ENCODE assay signal across 12 cellular contexts in the genomic region with DNA sequence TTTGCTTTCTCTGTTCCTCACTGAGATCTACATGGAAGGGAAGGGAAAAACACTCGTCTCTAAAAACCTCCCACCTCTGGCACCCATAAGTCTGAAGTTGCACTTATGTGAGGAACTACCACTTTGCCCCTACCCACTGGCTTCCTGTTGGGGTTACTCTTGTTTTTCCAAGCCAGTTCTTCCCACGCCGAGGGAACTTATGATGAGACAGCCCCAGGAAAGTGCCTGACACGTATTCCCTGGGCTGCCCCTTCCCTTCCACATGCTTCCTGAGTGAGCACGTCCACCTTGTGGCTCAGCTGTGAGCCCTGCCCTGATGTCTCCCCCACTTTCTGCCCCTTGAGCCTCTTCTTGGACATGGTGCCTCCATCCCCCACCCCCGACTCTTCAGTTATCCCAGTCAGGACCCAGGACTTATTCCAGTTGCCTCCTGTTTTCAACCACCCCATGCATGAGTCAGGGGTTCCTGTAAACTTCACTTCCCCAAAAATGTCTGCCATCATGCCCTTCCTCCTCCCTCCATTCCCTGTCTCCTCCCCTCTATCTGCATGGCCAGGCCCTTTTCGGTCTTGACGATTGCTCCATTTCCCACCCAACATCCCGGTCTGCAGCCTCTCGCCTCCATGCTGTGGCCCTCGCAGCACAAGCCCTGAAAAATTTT. TPM values are rescaled to one million over a fixed set of nuclear protein-coding genes. Genes with fewer than 3 reads are reported as not detected.
A peak's percentile ranks its signal among the peaks of the same experiment; 100 is the strongest.
DNase-seq lines count a peak whose midpoint lies in the region; ATAC-seq, FAIRE-seq and TF ChIP-seq lines count a peak whose summit lies in the region.
"Had no signal": no experiment of that assay in that cellular context is flagged by ENCODE, and none has a peak within 500 bp of the region (broad histone marks: within the 10 kb centered on the region; RNA-seq: fewer than 3 reads in every experiment).

No MANE protein-coding gene starts in this region.

- H3K79me2 ChIP-seq in OCI-LY3 (ENCODE audit: low read length) (no peaks in the 10 kb centered on the region), trophoblast cell (ENCODE audit: control insufficient read depth, insufficient read depth, low read length, poor library complexity) (no peaks in the 10 kb centered on the region)

- H2BK12ac ChIP-seq in trophoblast cell (ENCODE audit: low read length): no peak overlapping the region

- no peak overlapping the region for H3K23ac ChIP-seq in trophoblast cell (ENCODE audit: low read length)

- no peak for TF ChIP-seq POLR2A in prostate gland (IDR thresholded peaks at IDR 0.05)

- peak; percentile 76 for DNase-seq in GDM1 (lab: John Stamatoyannopoulos, UW)
- DNase-seq in heart right ventricle: peak in 1 of 2 donors; percentile 34
- DNase-seq in trophoblast cell: peak in 1 of 2 donors; percentile 9
- DNase-seq in NCI-H1092 treated with DMSO at 0.1 percent for 48 hours (lab: John Stamatoyannopoulos, UW): no peak
- DNase-seq in HTR-8/SVneo (ENCODE audit: insufficient read length, low spot score): no peak
- DNase-seq in brain microvascular endothelial cell: no peak
- DNase-seq in prostate gland (ENCODE audit: low spot score): no peak
- DNase-seq: DND-41, naive B cell had no signal

- H3K36me3 ChIP-seq in OCI-LY3 (replicated peaks; ENCODE audit: low read depth, low read length) (no peaks in the 10 kb centered on the region), heart right ventricle (no peaks in the 10 kb centered on the region), trophoblast cell (ENCODE audit: control insufficient read depth in 1 of 2, insufficient read depth in 2 of 2, low read length in 2 of 2) (no peaks in the 10 kb centered on the region), brain microvascular endothelial cell (replicated peaks) (no peaks in the 10 kb centered on the region), prostate gland (no peaks in the 10 kb centered on the region)
- H3K36me3 ChIP-seq: gastrocnemius medialis had no signal

- H2BK5ac ChIP-seq in trophoblast cell (ENCODE audit: low read depth, low read length, poor library complexity): no peak overlapping the region

- H2AFZ ChIP-seq in OCI-LY3 (ENCODE audit: low read depth, low read length) (0 out of 2 replicates have a peak overlapping the region, but pooled peaks have one; percentile 4), trophoblast cell (ENCODE audit: insufficient read depth, low read length, poor library complexity) (no peak overlapping the region)

- no peak overlapping the region for H4K91ac ChIP-seq in trophoblast cell (ENCODE audit: low read depth, low read length)

- no peaks in the 10 kb centered on the region; the same call in 1 of the 2 replicates for H3K9me3 ChIP-seq in OCI-LY3 (ENCODE audit: insufficient read depth, low read length)
- H3K9me3 ChIP-seq in heart right ventricle: peaks cover 0 to 11% (median 0%) of the 10 kb centered on the region in 11 donors
- H3K9me3 ChIP-seq in trophoblast cell (ENCODE audit: insufficient read depth, low read depth, low read length): peaks cover 4% of the 10 kb centered on the region
- H3K9me3 ChIP-seq in prostate gland: no peaks in the 10 kb centered on the region
- H3K9me3 ChIP-seq: gastrocnemius medialis had no signal

- H3K9ac ChIP-seq in OCI-LY3 (ENCODE audit: low read length) (no peak overlapping the region), trophoblast cell (ENCODE audit: low read length) (no peak overlapping the region)

- TF ChIP-seq CTCF in OCI-LY3 (IDR thresholded peaks at IDR 0.05; ENCODE audit: low read depth, low read length) (no peak), heart right ventricle (IDR thresholded peaks at IDR 0.05) (no peak), brain microvascular endothelial cell (IDR thresholded peaks at IDR 0.05; ENCODE audit: low read depth, low read length, missing control alignments) (no peak), prostate gland (IDR thresholded peaks at IDR 0.05) (no peak)

- H3K4me1 ChIP-seq in OCI-LY3 (ENCODE audit: low read length) (peaks cover 48% of the 10 kb centered on the region), heart right ventricle (peaks cover 0 to 89% (median 3%) of the 10 kb centered on the region in 9 donors), trophoblast cell (ENCODE audit: control insufficient read depth in 1 of 2, insufficient read depth in 2 of 2, low read length in 2 of 2) (no peaks in the 10 kb centered on the region), prostate gland (replicated peaks) (no peaks in the 10 kb centered on the region)
- H3K4me1 ChIP-seq: gastrocnemius medialis had no signal

- H3K79me1 ChIP-seq in trophoblast cell (ENCODE audit: low read length): no peaks in the 10 kb centered on the region

- no peak for FAIRE-seq in HTR-8/SVneo (lab: Jason Lieb, UNC)
- FAIRE-seq: colon had no signal

- intact Hi-C loops in heart right ventricle (cut with DNase I): no loop called here
- intact Hi-C loops in prostate gland (cut with DNase I): no loop called here

- no peak overlapping the region for H3K4ac ChIP-seq in trophoblast cell (ENCODE audit: low read depth, low read length)

- peak overlapping the region; percentile 26 for H3K4me2 ChIP-seq in OCI-LY3 (ENCODE audit: low read length)
- no peak overlapping the region for H3K4me2 ChIP-seq in trophoblast cell (ENCODE audit: low read length)

- no peak overlapping the region for H4K8ac ChIP-seq in trophoblast cell (ENCODE audit: low read depth, low read length)

- no peaks in the 10 kb centered on the region for H4K20me1 ChIP-seq in OCI-LY3 (ENCODE audit: insufficient read depth, low read length)

- no peak overlapping the region for H2BK120ac ChIP-seq in trophoblast cell (ENCODE audit: insufficient read depth, low read length, poor library complexity)

- H3K14ac ChIP-seq in trophoblast cell (ENCODE audit: low read length): no peak overlapping the region

- ATAC-seq in heart right ventricle: peak; percentile 9 to 62 (median 52)

- H3K27ac ChIP-seq in OCI-LY3 (ENCODE audit: low read length) (peak overlapping the region; percentile 18; the same call in 1 of the 2 replicates), heart right ventricle (peak overlapping the region in 5 of 10 donors; percentile 44 to 93 (median 53)), trophoblast cell (ENCODE audit: low read depth, low read length) (no peak overlapping the region), brain microvascular endothelial cell (no peak overlapping the region), prostate gland (no peak overlapping the region)
- H3K27ac ChIP-seq: gastrocnemius medialis had no signal

- H4K12ac ChIP-seq in trophoblast cell (ENCODE audit: low read depth, low read length): no peak overlapping the region

- H3K4me3 ChIP-seq in OCI-LY3 (ENCODE audit: low read length) (peak overlapping the region; percentile 9; the same call in 1 of the 2 replicates), heart right ventricle (no peak overlapping the region), trophoblast cell (ENCODE audit: low read depth, low read length) (peak overlapping the region; percentile 12), brain microvascular endothelial cell (ENCODE audit: low read depth, low read length) (no peak overlapping the region), prostate gland (no peak overlapping the region)
- H3K4me3 ChIP-seq: gastrocnemius medialis had no signal

- 57 to 65% methylated on average over 11 of the region's 11 CpGs for WGBS in heart right ventricle, 2 donors
- no CpG with 5 or more reads among the region's 11 CpGs for WGBS in trophoblast cell (ENCODE audit: extremely low coverage, insufficient coverage, insufficient read length)
- 61% methylated on average over 11 of the region's 11 CpGs for WGBS in prostate gland

- no peak overlapping the region for H2AK5ac ChIP-seq in trophoblast cell (ENCODE audit: low read length)

- in situ Hi-C loops in brain microvascular endothelial cell (cut with HindIII; ENCODE audit: low pct_ligation_motif_present, low sequenced_read_pairs): no loop called here

- no peak overlapping the region for H3K18ac ChIP-seq in trophoblast cell (ENCODE audit: low read length)

- H3K27me3 ChIP-seq in OCI-LY3 (ENCODE audit: low read depth, low read length): peaks cover 35% of the 10 kb centered on the region
- H3K27me3 ChIP-seq in heart right ventricle: peaks cover 0 to 31% (median 9%) of the 10 kb centered on the region in 7 donors
- H3K27me3 ChIP-seq in trophoblast cell (ENCODE audit: insufficient read depth, low read length): no peaks in the 10 kb centered on the region
- H3K27me3 ChIP-seq in brain microvascular endothelial cell (replicated peaks): no peaks in the 10 kb centered on the region
- peaks cover 4% of the 10 kb centered on the region for H3K27me3 ChIP-seq in prostate gland (replicated peaks; ENCODE audit: insufficient read depth)
- H3K27me3 ChIP-seq: gastrocnemius medialis had no signal

RNA-seq across cellular contexts. Expression of a gene that starts 5.1 kb away (rescaled TPM):
- total RNA-seq in heart right ventricle (1 to 10 TPM in 2 of 10 donors, under 1 TPM in 6, not detected in 2; 0.15 to 2.9 (median 0.56) TPM), prostate gland (not detected)
- polyA plus RNA-seq in heart right ventricle: 1 to 10 TPM; 1.2 to 1.3 TPM
- polyA plus RNA-seq in trophoblast cell (2013): not detected in 2 replicates

RNA-seq across cellular contexts. Expression of a gene that starts 12.3 kb away (rescaled TPM):
- total RNA-seq in heart right ventricle (1 to 10 TPM in 6 of 10 donors, under 1 TPM in 3, not detected in 1; 0.41 to 7.0 (median 1.1) TPM), prostate gland (1 to 10 TPM in 1 of 2 donors, under 1 TPM in 1; 0.77 to 8.2 TPM)
- polyA plus RNA-seq in heart right ventricle: 1 to 10 TPM; 1.0 to 1.8 TPM
- 0.03 TPM in 1 of 2 replicates, not detected in the other for polyA plus RNA-seq in trophoblast cell (2013)

RNA-seq across cellular contexts. Expression of a gene that starts 28.8 kb away (rescaled TPM):
- total RNA-seq in heart right ventricle (1 to 10 TPM; 2.0 to 5.6 (median 3.2) TPM), prostate gland (10 to 100 TPM; 18.7 to 21.4 TPM)
- polyA plus RNA-seq in heart right ventricle: 1 to 10 TPM; 2.6 to 4.1 TPM
- polyA plus RNA-seq in trophoblast cell (2013): 3.3 and 3.6 TPM in 2 replicates

RNA-seq across cellular contexts. Expression of a gene that starts 54.3 kb away (rescaled TPM):
- total RNA-seq in heart right ventricle: 1 to 10 TPM in 1 of 10 donors, under 1 TPM in 5, not detected in 4; 0.26 to 1.2 (median 0.58) TPM
- polyA plus RNA-seq in heart right ventricle: under 1 TPM; 0.20 to 0.44 TPM
- 0.06 and 0.08 TPM in 2 replicates for polyA plus RNA-seq in trophoblast cell (2013)
- 1 to 10 TPM; 4.2 to 5.3 TPM for total RNA-seq in prostate gland
- total RNA-seq: gastrocnemius medialis had no signal

Comparison
In these comparisons a context has a peak if more than half of its experiments do, and no peak if none do; other contexts are left out.
1. H3K4me3 ChIP-seq: peak in OCI-LY3 (single experiment) and trophoblast cell (single experiment); none in heart right ventricle (0 of 10), brain microvascular endothelial cell (single experiment) and prostate gland (0 of 2).